20 cellular contexts compared by ENCODE assay signal in the genomic region with DNA sequence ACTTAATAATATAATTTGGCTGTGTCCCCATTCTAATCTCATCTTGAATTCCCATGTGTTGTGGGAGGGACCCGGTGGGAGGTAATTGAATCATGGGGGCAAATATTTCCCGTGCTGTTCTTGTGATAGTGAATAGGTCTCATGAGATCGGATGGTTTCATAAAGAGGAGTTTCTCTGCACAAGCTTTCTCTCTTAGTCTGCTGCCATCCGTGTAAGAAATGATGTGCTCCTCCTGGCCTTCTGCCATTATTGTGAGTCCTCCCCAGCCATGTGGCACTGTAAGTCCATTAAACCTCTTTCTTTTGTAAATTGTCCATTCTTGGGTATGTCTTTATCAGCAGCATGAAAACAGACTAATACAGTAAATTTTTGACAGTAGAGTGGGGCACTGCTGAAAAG.
"Had no signal": no experiment of that assay in that cellular context is flagged by ENCODE, and none has a peak within 500 bp of the region (broad histone marks: within the 10 kb centered on the region; RNA-seq: fewer than 3 reads in every experiment).

No MANE protein-coding gene starts in this region.

- H3K4me3 ChIP-seq: coronary artery, dorsolateral prefrontal cortex, esophagus muscularis mucosa, gastroesophageal sphincter, heart left ventricle, hepatocyte, left lung, lower lobe of right lung, mucosa of descending colon had no signal

- ATAC-seq: foreskin keratinocyte; gastroesophageal sphincter; heart left ventricle; left cardiac atrium; left lung; left ventricle myocardium superior; lower lobe of right lung; mucosa of descending colon; naive thymus-derived CD8-positive, alpha-beta T cell had no signal

- DNase-seq: dermis blood vessel endothelial cell; dorsolateral prefrontal cortex; effector CD4-positive, alpha-beta T cell; effector memory CD4-positive, alpha-beta T cell; foreskin keratinocyte; heart left ventricle; hypothalamus; immature natural killer cell; left cardiac atrium; left lung; left ventricle myocardium superior; lower lobe of right lung; mesenchymal stem cell; mucosa of descending colon; naive B cell; naive thymus-derived CD8-positive, alpha-beta T cell had no signal
